Comparison of ENCODE assay signal across 1 cellular context in genomic region chr7:1940402-1940786, GRCh38.
TF ChIP-seq lines count a peak whose summit lies in the region.

No MANE protein-coding gene starts in this region.

TF ChIP-seq in GM12878, 131 proteins besides CTCF, POLR2A, EP300 and RAD21:
- TF ChIP-seq TCF12 (IDR thresholded peaks at IDR 0.05; ENCODE audit: low read depth, low read length), result peak; percentile 30; the same call in 1 of the 2 replicates
- TF ChIP-seq MXI1 (IDR thresholded peaks at IDR 0.05; ENCODE audit: low read depth, low read length), result peak; percentile 78; the same call in 1 of the 2 replicates
- TF ChIP-seq SREBF2 (IDR thresholded peaks at IDR 0.05; ENCODE audit: low read length), result no peak
- TF ChIP-seq IKZF1 (conservative IDR thresholded peaks at IDR 0.05), result peak; percentile 58
- TF ChIP-seq SMAD1 (IDR thresholded peaks at IDR 0.05; ENCODE audit: low read depth, partially characterized antibody), result peak; percentile 9
- TF ChIP-seq STAT1 (conservative IDR thresholded peaks at IDR 0.05), result no peak
- TF ChIP-seq MLLT1 (IDR thresholded peaks at IDR 0.05), result peak; percentile 62
- no peak for TF ChIP-seq CHD1 (IDR thresholded peaks at IDR 0.05; ENCODE audit: low read depth, low read length)
- TF ChIP-seq ZBTB11 (CRISPR knock-in tag; IDR thresholded peaks at IDR 0.05), result no peak
- TF ChIP-seq CREB1 (IDR thresholded peaks at IDR 0.05; ENCODE audit: low read depth), result peak; percentile 65; the same call in 1 of the 2 replicates
- no peak for TF ChIP-seq EZH2 (IDR thresholded peaks at IDR 0.05; ENCODE audit: borderline replicate concordance, control insufficient read depth, low read depth, low read length)
- no peak for TF ChIP-seq ZNF274 (IDR thresholded peaks at IDR 0.05; ENCODE audit: insufficient read depth, insufficient read length)
- TF ChIP-seq YY1 (IDR thresholded peaks at IDR 0.05; ENCODE audit: low read depth, low read length), result no peak
- TF ChIP-seq RCOR1 (conservative IDR thresholded peaks at IDR 0.05; ENCODE audit: low read depth, low read length), result peak; percentile 88; the same call in 1 of the 2 replicates
- no peak for TF ChIP-seq TCF3 (IDR thresholded peaks at IDR 0.05; ENCODE audit: borderline replicate concordance, insufficient read depth, low read depth, low read length)
- TF ChIP-seq SMARCA5 (IDR thresholded peaks at IDR 0.05), result no peak
- peak; percentile 86; the same call in 1 of the 2 replicates for TF ChIP-seq CHD2 (IDR thresholded peaks at IDR 0.05; ENCODE audit: borderline replicate concordance, low read depth, low read length)
- 0 out of 2 replicates have a peak, but pooled peaks have one; percentile 36 for TF ChIP-seq RELB (IDR thresholded peaks at IDR 0.05; ENCODE audit: low read depth)
- peak; percentile 57; the same call in 1 of the 2 replicates for TF ChIP-seq CBFB (IDR thresholded peaks at IDR 0.05; ENCODE audit: low read depth)
- peak; percentile 79; the same call in 1 of the 2 replicates for TF ChIP-seq PAX5 (IDR thresholded peaks at IDR 0.05; ENCODE audit: borderline replicate concordance, low read depth, low read length)
- TF ChIP-seq TAF1 (IDR thresholded peaks at IDR 0.05; ENCODE audit: borderline replicate concordance, low read depth, low read length), result 0 out of 2 replicates have a peak, but pooled peaks have one; percentile 29
- no peak for TF ChIP-seq STAT3 (IDR thresholded peaks at IDR 0.05; ENCODE audit: low read depth, low read length)
- TF ChIP-seq BHLHE40 (IDR thresholded peaks at IDR 0.05; ENCODE audit: borderline replicate concordance in 1 of 2, low read depth in 2 of 2, low read length in 1 of 2), result peak; percentile 77 to 90
- TF ChIP-seq BCL11A (IDR thresholded peaks at IDR 0.05; ENCODE audit: low read depth, low read length), result peak; percentile 33; the same call in 1 of the 2 replicates
- TF ChIP-seq BCL3 (IDR thresholded peaks at IDR 0.05; ENCODE audit: borderline replicate concordance, insufficient read depth, low read depth, low read length, poor library complexity, severe bottlenecking), result peak; percentile 31
- peak; percentile 10; the same call in 1 of the 2 replicates for TF ChIP-seq USF2 (IDR thresholded peaks at IDR 0.05; ENCODE audit: borderline replicate concordance, low read depth, low read length)
- TF ChIP-seq BACH1 (IDR thresholded peaks at IDR 0.05; ENCODE audit: borderline replicate concordance), result no peak; the same call in 1 of the 2 replicates
- TF ChIP-seq NR2F1 (conservative IDR thresholded peaks at IDR 0.05), result peak; percentile 64
- peak; percentile 76 for TF ChIP-seq RAD51 (IDR thresholded peaks at IDR 0.05)
- TF ChIP-seq CREM (IDR thresholded peaks at IDR 0.05; ENCODE audit: low read depth), result peak; percentile 54; the same call in 1 of the 2 replicates
- TF ChIP-seq ELK1 (IDR thresholded peaks at IDR 0.05; ENCODE audit: low read depth, low read length), result no peak
- no peak; the same call in 1 of the 2 replicates for TF ChIP-seq POLR2AphosphoS5 (IDR thresholded peaks at IDR 0.05; ENCODE audit: low read length)
- TF ChIP-seq DPF2 (IDR thresholded peaks at IDR 0.05), result peak; percentile 75; the same call in 1 of the 2 replicates
- TF ChIP-seq WRNIP1 (IDR thresholded peaks at IDR 0.05; ENCODE audit: borderline replicate concordance, low read depth, low read length), result no peak
- TF ChIP-seq RUNX3 (IDR thresholded peaks at IDR 0.05; ENCODE audit: low read length), result peak; percentile 81
- peak; percentile 40 for TF ChIP-seq MTA2 (IDR thresholded peaks at IDR 0.05; ENCODE audit: low read depth)
- TF ChIP-seq MAX (IDR thresholded peaks at IDR 0.05; ENCODE audit: low read depth, low read length), result peak; percentile 49; the same call in 1 of the 2 replicates
- no peak; the same call in 1 of the 2 replicates for TF ChIP-seq IRF5 (IDR thresholded peaks at IDR 0.05; ENCODE audit: borderline replicate concordance)
- TF ChIP-seq ZNF687 (IDR thresholded peaks at IDR 0.05), result peak; percentile 94
- peak; percentile 67 for TF ChIP-seq NBN (IDR thresholded peaks at IDR 0.05)
- peak in 1 of 2 experiments; percentile 46; a peak in 1 of 4 replicates for TF ChIP-seq IKZF2 (IDR thresholded peaks at IDR 0.05)
- TF ChIP-seq USF1 (IDR thresholded peaks at IDR 0.05; ENCODE audit: borderline replicate concordance, extremely low read length, insufficient read depth, low read depth, low read length), result peak; percentile 41
